ENCODE assay signal across 9 cellular contexts in genomic region chr9:125396799-125397198, GRCh38.
"Had no signal": no experiment of that assay in that cellular context is flagged by ENCODE, and none has a peak within 500 bp of the region (broad histone marks: within the 10 kb centered on the region; RNA-seq: fewer than 3 reads in every experiment).

No MANE protein-coding gene starts in this region.

- H3K4me3 ChIP-seq: GM23248 had no signal

- H3K9ac ChIP-seq: GM23248, KMS-11 had no signal

- DNase-seq: GM23248, H9, HCEC 1CT, Karpas-422, KBM-7 had no signal

- H3K4me2 ChIP-seq: KMS-11 had no signal

- H3K27ac ChIP-seq: GM23248, KMS-11 had no signal

- FAIRE-seq: H1, H54, HTR-8/SVneo had no signal
